ENCODE assay signal across 1 cellular context in the genomic region with DNA sequence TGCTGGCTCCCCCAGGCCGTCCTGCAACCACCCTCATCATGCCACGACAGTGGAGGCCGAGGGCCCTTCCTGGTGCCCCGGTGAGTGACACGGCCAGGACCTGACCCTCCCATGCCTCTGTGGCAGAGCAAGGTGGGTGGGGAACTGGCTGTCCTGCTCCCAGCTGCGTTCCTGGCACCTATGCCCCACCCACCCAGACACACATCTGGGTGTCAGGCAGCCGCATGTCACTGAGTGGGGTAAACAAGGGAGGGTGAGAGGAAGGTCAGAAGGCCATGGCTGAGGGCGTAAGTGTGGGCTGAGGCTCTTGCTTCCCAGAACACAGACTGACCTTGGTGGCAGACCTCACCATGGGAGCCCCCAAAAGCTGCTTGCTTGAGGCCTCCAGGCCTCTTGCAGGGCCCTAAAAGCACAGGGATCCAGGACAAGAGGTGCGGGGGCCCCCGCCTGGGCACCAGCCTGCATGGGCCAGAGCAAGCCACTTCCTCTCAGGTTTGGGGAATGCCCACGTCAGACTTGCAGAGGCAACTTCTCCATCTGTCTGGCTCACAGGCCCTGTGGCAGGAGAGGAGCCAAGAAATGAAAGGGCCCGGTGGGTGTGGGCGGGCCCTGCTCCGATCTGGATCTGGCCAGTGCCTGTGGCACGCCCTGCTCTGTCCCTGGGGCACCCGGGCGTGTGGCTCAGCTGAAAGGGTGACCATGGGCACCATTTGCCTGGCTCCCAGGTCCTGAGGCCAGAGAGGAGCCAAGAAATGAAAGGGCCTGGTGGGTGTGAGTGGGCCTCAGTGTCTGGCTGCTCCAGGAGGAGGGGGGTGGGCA.
A peak's percentile ranks its signal among the peaks of the same experiment; 100 is the strongest.
TF ChIP-seq lines count a peak whose summit lies in the region.

No MANE protein-coding gene starts in this region.

TF ChIP-seq in HepG2, 621 proteins besides CTCF, POLR2A, EP300 and RAD21 (continues in another document):
- TF ChIP-seq, protein P1, sequence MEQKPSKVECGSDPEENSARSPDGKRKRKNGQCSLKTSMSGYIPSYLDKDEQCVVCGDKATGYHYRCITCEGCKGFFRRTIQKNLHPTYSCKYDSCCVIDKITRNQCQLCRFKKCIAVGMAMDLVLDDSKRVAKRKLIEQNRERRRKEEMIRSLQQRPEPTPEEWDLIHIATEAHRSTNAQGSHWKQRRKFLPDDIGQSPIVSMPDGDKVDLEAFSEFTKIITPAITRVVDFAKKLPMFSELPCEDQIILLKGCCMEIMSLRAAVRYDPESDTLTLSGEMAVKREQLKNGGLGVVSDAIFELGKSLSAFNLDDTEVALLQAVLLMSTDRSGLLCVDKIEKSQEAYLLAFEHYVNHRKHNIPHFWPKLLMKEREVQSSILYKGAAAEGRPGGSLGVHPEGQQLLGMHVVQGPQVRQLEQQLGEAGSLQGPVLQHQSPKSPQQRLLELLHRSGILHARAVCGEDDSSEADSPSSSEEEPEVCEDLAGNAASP (CRISPR knock-in tag; IDR thresholded peaks at IDR 0.05; ENCODE audit: borderline replicate concordance): peak; percentile 14; the same call in 1 of the 2 replicates
- TF ChIP-seq ZNF383 (CRISPR knock-in tag; IDR thresholded peaks at IDR 0.05; ENCODE audit: borderline replicate concordance) (no peak), IRF2 (CRISPR knock-in tag; IDR thresholded peaks at IDR 0.05) (peak; percentile 53; the same call in 1 of the 2 replicates), RBM39 (IDR thresholded peaks at IDR 0.05; ENCODE audit: low read depth, low read length, poor library complexity, severe bottlenecking) (peak; percentile 82), NCOA2 (CRISPR knock-in tag; IDR thresholded peaks at IDR 0.05) (peak; percentile 59), FOXA1 (IDR thresholded peaks at IDR 0.05) (no peak), FOXA1 (CRISPR knock-in tag; IDR thresholded peaks at IDR 0.05) (peak; percentile 94), REL (CRISPR knock-in tag; conservative IDR thresholded peaks at IDR 0.05) (no peak), DR1 (CRISPR knock-in tag; IDR thresholded peaks at IDR 0.05) (no peak), TBX2 (CRISPR knock-in tag; IDR thresholded peaks at IDR 0.05; ENCODE audit: borderline replicate concordance) (peak; percentile 95), ELF4 (CRISPR knock-in tag; IDR thresholded peaks at IDR 0.05; ENCODE audit: borderline replicate concordance) (no peak), ZNF24 (IDR thresholded peaks at IDR 0.05) (no peak), YY1 (IDR thresholded peaks at IDR 0.05; ENCODE audit: insufficient read depth, insufficient replicate concordance, low read depth, low read length) (peak; percentile 8), CBX5 (CRISPR knock-in tag; IDR thresholded peaks at IDR 0.05; ENCODE audit: borderline replicate concordance) (no peak), ZNF724P (CRISPR knock-in tag; IDR thresholded peaks at IDR 0.05; ENCODE audit: borderline replicate concordance) (no peak), MTA3 (CRISPR knock-in tag; IDR thresholded peaks at IDR 0.05) (no peak), GATAD1 (CRISPR knock-in tag; IDR thresholded peaks at IDR 0.05) (0 out of 2 replicates have a peak, but pooled peaks have one; percentile 63), GFI1 (CRISPR knock-in tag; IDR thresholded peaks at IDR 0.05; ENCODE audit: borderline replicate concordance) (no peak), FOXA3 (CRISPR knock-in tag; IDR thresholded peaks at IDR 0.05) (peak; percentile 93), BCL6 (CRISPR knock-in tag; IDR thresholded peaks at IDR 0.05) (peak; percentile 66), ZKSCAN1 (IDR thresholded peaks at IDR 0.05; ENCODE audit: low read length) (no peak)
- TF ChIP-seq, protein P2, sequence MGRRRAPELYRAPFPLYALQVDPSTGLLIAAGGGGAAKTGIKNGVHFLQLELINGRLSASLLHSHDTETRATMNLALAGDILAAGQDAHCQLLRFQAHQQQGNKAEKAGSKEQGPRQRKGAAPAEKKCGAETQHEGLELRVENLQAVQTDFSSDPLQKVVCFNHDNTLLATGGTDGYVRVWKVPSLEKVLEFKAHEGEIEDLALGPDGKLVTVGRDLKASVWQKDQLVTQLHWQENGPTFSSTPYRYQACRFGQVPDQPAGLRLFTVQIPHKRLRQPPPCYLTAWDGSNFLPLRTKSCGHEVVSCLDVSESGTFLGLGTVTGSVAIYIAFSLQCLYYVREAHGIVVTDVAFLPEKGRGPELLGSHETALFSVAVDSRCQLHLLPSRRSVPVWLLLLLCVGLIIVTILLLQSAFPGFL (CRISPR knock-in tag; IDR thresholded peaks at IDR 0.05): no peak
- TF ChIP-seq, protein P3, sequence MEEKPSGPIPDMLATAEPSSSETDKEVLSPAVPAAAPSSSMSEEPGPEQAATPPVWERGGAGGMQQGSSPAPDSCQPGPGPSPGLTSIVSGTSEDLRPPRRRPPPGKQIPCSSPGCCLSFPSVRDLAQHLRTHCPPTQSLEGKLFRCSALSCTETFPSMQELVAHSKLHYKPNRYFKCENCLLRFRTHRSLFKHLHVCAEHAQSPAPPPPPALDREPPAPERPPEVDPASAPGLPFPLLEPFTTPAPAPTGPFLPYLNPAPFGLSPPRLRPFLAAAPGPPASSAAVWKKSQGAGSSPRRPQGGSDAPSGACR (CRISPR knock-in tag; IDR thresholded peaks at IDR 0.05): peak; percentile 51
- TF ChIP-seq, protein P4, sequence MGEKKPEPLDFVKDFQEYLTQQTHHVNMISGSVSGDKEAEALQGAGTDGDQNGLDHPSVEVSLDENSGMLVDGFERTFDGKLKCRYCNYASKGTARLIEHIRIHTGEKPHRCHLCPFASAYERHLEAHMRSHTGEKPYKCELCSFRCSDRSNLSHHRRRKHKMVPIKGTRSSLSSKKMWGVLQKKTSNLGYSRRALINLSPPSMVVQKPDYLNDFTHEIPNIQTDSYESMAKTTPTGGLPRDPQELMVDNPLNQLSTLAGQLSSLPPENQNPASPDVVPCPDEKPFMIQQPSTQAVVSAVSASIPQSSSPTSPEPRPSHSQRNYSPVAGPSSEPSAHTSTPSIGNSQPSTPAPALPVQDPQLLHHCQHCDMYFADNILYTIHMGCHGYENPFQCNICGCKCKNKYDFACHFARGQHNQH (CRISPR knock-in tag; IDR thresholded peaks at IDR 0.05): peak; percentile 45; the same call in 1 of the 2 replicates
- TF ChIP-seq, protein P5, sequence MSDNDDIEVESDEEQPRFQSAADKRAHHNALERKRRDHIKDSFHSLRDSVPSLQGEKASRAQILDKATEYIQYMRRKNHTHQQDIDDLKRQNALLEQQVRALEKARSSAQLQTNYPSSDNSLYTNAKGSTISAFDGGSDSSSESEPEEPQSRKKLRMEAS (IDR thresholded peaks at IDR 0.05): peak; percentile 82
- TF ChIP-seq, protein P6, sequence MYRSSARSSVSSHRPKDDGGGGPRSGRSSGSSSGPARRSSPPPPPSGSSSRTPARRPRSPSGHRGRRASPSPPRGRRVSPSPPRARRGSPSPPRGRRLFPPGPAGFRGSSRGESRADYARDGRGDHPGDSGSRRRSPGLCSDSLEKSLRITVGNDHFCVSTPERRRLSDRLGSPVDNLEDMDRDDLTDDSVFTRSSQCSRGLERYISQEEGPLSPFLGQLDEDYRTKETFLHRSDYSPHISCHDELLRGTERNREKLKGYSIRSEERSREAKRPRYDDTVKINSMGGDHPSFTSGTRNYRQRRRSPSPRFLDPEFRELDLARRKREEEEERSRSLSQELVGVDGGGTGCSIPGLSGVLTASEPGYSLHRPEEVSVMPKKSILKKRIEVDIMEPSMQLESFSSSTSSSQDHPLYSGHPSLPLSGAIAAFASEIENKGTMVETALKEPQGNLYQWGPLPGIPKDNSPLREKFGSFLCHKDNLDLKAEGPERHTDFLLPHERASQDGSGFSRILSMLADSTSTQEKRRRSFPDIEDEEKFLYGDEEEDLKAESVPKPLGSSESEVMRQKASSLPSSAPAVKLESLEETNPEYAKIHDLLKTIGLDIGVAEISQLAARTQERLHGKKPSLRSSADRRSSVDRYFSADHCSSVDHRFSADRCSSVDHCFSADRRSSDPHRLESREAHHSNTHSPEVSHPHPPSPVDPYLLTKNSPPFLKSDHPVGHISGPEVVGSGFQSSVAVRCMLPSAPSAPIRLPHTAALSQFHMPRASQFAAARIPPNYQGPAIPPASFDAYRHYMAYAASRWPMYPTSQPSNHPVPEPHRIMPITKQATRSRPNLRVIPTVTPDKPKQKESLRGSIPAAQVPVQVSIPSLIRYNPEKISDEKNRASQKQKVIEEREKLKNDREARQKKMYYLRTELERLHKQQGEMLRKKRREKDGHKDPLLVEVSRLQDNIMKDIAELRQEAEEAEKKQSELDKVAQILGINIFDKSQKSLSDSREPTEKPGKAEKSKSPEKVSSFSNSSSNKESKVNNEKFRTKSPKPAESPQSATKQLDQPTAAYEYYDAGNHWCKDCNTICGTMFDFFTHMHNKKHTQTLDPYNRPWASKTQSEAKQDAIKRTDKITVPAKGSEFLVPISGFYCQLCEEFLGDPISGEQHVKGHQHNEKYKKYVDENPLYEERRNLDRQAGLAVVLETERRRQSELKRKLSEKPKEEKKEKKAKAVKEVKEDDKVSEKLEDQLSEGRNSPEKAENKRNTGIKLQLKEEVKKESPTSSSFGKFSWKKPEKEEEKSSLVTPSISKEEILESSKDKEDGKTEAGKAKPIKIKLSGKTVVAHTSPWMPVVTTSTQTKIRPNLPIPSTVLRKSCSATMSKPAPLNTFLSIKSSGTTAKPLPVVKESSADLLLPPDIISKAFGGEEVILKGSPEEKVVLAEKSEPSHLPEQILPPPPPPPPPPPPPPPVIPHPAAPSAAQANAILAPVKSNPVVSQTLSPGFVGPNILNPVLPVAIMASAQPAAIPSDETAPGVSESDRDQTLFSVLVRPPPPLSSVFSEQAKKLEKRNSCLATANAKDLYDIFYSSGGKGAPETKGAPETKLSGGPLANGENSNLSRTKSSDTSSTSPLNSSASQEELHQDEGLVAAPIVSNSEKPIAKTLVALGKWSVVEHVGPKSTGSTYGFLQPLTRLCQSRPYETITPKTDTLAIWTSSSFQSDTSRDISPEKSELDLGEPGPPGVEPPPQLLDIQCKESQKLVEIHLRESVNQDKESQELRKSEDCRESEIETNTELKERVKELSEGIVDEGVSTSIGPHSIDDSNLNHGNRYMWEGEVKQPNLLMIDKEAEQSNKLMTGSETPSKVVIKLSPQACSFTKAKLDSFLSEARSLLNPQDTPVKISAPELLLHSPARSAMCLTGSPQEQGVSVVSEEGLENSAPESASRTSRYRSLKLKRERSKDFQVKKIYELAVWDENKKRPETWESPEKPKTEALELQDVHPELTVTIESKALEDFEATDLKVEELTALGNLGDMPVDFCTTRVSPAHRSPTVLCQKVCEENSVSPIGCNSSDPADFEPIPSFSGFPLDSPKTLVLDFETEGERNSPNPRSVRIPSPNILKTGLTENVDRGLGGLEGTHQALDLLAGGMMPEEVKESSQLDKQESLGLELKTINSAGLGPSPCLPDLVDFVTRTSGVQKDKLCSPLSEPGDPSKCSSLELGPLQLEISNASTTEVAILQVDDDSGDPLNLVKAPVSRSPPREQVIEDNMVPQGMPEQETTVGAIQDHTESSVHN (CRISPR knock-in tag; IDR thresholded peaks at IDR 0.05): 0 out of 2 replicates have a peak, but pooled peaks have one; percentile 33
- TF ChIP-seq, protein P7, sequence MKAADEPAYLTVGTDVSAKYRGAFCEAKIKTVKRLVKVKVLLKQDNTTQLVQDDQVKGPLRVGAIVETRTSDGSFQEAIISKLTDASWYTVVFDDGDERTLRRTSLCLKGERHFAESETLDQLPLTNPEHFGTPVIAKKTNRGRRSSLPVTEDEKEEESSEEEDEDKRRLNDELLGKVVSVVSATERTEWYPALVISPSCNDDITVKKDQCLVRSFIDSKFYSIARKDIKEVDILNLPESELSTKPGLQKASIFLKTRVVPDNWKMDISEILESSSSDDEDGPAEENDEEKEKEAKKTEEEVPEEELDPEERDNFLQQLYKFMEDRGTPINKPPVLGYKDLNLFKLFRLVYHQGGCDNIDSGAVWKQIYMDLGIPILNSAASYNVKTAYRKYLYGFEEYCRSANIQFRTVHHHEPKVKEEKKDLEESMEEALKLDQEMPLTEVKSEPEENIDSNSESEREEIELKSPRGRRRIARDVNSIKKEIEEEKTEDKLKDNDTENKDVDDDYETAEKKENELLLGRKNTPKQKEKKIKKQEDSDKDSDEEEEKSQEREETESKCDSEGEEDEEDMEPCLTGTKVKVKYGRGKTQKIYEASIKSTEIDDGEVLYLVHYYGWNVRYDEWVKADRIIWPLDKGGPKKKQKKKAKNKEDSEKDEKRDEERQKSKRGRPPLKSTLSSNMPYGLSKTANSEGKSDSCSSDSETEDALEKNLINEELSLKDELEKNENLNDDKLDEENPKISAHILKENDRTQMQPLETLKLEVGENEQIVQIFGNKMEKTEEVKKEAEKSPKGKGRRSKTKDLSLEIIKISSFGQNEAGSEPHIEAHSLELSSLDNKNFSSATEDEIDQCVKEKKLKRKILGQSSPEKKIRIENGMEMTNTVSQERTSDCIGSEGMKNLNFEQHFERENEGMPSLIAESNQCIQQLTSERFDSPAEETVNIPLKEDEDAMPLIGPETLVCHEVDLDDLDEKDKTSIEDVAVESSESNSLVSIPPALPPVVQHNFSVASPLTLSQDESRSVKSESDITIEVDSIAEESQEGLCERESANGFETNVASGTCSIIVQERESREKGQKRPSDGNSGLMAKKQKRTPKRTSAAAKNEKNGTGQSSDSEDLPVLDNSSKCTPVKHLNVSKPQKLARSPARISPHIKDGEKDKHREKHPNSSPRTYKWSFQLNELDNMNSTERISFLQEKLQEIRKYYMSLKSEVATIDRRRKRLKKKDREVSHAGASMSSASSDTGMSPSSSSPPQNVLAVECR (CRISPR knock-in tag; IDR thresholded peaks at IDR 0.05; ENCODE audit: borderline replicate concordance): no peak; the same call in 1 of the 2 replicates
- TF ChIP-seq, protein P8, sequence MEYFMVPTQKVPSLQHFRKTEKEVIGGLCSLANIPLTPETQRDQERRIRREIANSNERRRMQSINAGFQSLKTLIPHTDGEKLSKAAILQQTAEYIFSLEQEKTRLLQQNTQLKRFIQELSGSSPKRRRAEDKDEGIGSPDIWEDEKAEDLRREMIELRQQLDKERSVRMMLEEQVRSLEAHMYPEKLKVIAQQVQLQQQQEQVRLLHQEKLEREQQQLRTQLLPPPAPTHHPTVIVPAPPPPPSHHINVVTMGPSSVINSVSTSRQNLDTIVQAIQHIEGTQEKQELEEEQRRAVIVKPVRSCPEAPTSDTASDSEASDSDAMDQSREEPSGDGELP (IDR thresholded peaks at IDR 0.05; ENCODE audit: borderline replicate concordance, low read depth): peak; percentile 85; the same call in 1 of the 2 replicates
- TF ChIP-seq, protein P9, sequence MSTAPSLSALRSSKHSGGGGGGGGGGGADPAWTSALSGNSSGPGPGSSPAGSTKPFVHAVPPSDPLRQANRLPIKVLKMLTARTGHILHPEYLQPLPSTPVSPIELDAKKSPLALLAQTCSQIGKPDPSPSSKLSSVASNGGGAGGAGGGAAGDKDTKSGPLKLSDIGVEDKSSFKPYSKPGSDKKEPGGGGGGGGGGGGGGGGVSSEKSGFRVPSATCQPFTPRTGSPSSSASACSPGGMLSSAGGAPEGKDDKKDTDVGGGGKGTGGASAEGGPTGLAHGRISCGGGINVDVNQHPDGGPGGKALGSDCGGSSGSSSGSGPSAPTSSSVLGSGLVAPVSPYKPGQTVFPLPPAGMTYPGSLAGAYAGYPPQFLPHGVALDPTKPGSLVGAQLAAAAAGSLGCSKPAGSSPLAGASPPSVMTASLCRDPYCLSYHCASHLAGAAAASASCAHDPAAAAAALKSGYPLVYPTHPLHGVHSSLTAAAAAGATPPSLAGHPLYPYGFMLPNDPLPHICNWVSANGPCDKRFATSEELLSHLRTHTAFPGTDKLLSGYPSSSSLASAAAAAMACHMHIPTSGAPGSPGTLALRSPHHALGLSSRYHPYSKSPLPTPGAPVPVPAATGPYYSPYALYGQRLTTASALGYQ (CRISPR knock-in tag; IDR thresholded peaks at IDR 0.05): no peak
- TF ChIP-seq, protein P10, sequence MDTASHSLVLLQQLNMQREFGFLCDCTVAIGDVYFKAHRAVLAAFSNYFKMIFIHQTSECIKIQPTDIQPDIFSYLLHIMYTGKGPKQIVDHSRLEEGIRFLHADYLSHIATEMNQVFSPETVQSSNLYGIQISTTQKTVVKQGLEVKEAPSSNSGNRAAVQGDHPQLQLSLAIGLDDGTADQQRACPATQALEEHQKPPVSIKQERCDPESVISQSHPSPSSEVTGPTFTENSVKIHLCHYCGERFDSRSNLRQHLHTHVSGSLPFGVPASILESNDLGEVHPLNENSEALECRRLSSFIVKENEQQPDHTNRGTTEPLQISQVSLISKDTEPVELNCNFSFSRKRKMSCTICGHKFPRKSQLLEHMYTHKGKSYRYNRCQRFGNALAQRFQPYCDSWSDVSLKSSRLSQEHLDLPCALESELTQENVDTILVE (CRISPR knock-in tag; IDR thresholded peaks at IDR 0.05): 0 out of 2 replicates have a peak, but pooled peaks have one; percentile 31
